ENCODE assay signal across 10 cellular contexts in genomic region chr10:69359089-69360025, GRCh38. TPM values are rescaled to one million over a fixed set of nuclear protein-coding genes. Genes with fewer than 3 reads are reported as not detected.
A peak's percentile ranks its signal among the peaks of the same experiment; 100 is the strongest.
DNase-seq lines count a peak whose midpoint lies in the region; ATAC-seq and TF ChIP-seq lines count a peak whose summit lies in the region.
"Had no signal": no experiment of that assay in that cellular context is flagged by ENCODE, and none has a peak within 500 bp of the region (broad histone marks: within the 10 kb centered on the region; RNA-seq: fewer than 3 reads in every experiment).

No MANE protein-coding gene starts in this region.

- peak overlapping the region; percentile 89 to 90 for H3K27ac Mint-ChIP-seq in T-cell

- H3K4me1 Mint-ChIP-seq in T-cell: peaks cover 67 to 75% (median 68%) of the 10 kb centered on the region in 3 donors

- no peaks in the 10 kb centered on the region for H3K9me3 Mint-ChIP-seq in T-cell

- intact Hi-C loops in dorsolateral prefrontal cortex (cut with DNase I): no loop called here

- H3K4me3 ChIP-seq in coronary artery (no peak overlapping the region), skeletal muscle tissue (ENCODE audit: low read length in 3 of 3) (peak overlapping the region in 2 of 3 donors; percentile 9 to 29), dorsolateral prefrontal cortex (no peak overlapping the region)
- H3K4me3 ChIP-seq: GM12878 had no signal

- H3K9ac ChIP-seq in skeletal muscle tissue (ENCODE audit: low read depth in 1 of 3, low read length in 3 of 3): peak overlapping the region; percentile 20 to 66 (median 46)

- H3K27me3 ChIP-seq in skeletal muscle tissue (ENCODE audit: control insufficient read depth in 3 of 3, insufficient read depth in 3 of 3, low read length in 3 of 3): no peaks in the 10 kb centered on the region
- no peaks in the 10 kb centered on the region for H3K27me3 ChIP-seq in dorsolateral prefrontal cortex

- ATAC-seq in T-cell (replicated peaks in 1 of 4) (peak; percentile 97), GM19455 (IDR thresholded peaks at IDR 0.05; ENCODE audit: unreplicated experiment) (no peak)
- ATAC-seq: GM12878 had no signal

- TF ChIP-seq CTCF in coronary artery (IDR thresholded peaks at IDR 0.05): no peak
- TF ChIP-seq CTCF in dorsolateral prefrontal cortex (IDR thresholded peaks at IDR 0.05 in 54 of 56, conservative IDR thresholded peaks at IDR 0.05 in 2 of 56; ENCODE audit: low read depth in 1 of 56, partially characterized antibody in 56 of 56): no peak

- peak overlapping the region; percentile 46 to 73 (median 48) for H3K4me3 Mint-ChIP-seq in T-cell

- CTCF ChIA-PET in T-cell (lab: Charles Lee): no interaction called here

- H3K36me3 Mint-ChIP-seq in T-cell: peaks cover 16% of the 10 kb centered on the region

- peaks cover 52 to 60% (median 54%) of the 10 kb centered on the region in 3 donors for H3K4me1 ChIP-seq in skeletal muscle tissue (ENCODE audit: control insufficient read depth in 3 of 3, insufficient read depth in 3 of 3, low read length in 3 of 3)

- H3K27me3 Mint-ChIP-seq in T-cell: no peaks in the 10 kb centered on the region

- H3K9me3 ChIP-seq in skeletal muscle tissue (ENCODE audit: control insufficient read depth in 3 of 3, low read length in 3 of 3): no peaks in the 10 kb centered on the region

- peak overlapping the region; percentile 73 to 97 for H3K27ac ChIP-seq in coronary artery
- peak overlapping the region; percentile 94 for H3K27ac ChIP-seq in skeletal muscle tissue (ENCODE audit: low read depth, low read length)
- peak overlapping the region in 7 of 59 donors; percentile 2 to 84 (median 21) for H3K27ac ChIP-seq in dorsolateral prefrontal cortex

- DNase-seq in NCI-H526 (lab: John Stamatoyannopoulos, UW) (peak; percentile 5 to 56), NCI-H526 treated with DMSO at 0.1 percent for 48 hours (lab: John Stamatoyannopoulos, UW) (no peak), T-cell (peak in 33 of 34 experiments; percentile 24 to 69 (median 49)), coronary artery (ENCODE audit: low spot score) (no peak), dorsolateral prefrontal cortex (no peak), NCI-H2107 treated with DMSO at 0.1 percent for 48 hours (lab: John Stamatoyannopoulos, UW; ENCODE audit: unreplicated experiment) (no peak)
- DNase-seq: NCI-H1092 treated with DMSO at 0.1 percent for 48 hours had no signal

- H3K36me3 ChIP-seq in skeletal muscle tissue (ENCODE audit: control insufficient read depth in 3 of 3, insufficient read depth in 3 of 3, low read length in 3 of 3): peaks cover 0 to 3% (median 0%) of the 10 kb centered on the region in 3 donors

- POLR2A ChIA-PET in T-cell (lab: Charles Lee): no interaction called here

RNA-seq across cellular contexts. Expression of gene TACR2, which starts 57.4 kb away (rescaled TPM):
- total RNA-seq in T-cell: not detected
- total RNA-seq in skeletal muscle tissue: not detected
- total RNA-seq in dorsolateral prefrontal cortex: 1 to 10 TPM in 27 of 120 experiments, under 1 TPM in 86, not detected in 7; 0.20 to 2.4 (median 0.75) TPM
- total RNA-seq: GM12878 had no signal

Comparison
In these comparisons a context has a peak if more than half of its experiments do, and no peak if none do; other contexts are left out.
1. DNase-seq: peak in NCI-H526 (2 of 2) and T-cell (33 of 34); none in NCI-H526 treated with DMSO at 0.1 percent for 48 hours (single experiment), coronary artery (single experiment), dorsolateral prefrontal cortex (0 of 10) and NCI-H2107 treated with DMSO at 0.1 percent for 48 hours (single experiment).
2. H3K4me3 ChIP-seq: peak in skeletal muscle tissue (2 of 3); none in coronary artery (single experiment) and dorsolateral prefrontal cortex (0 of 59).